23 cellular contexts compared by ENCODE assay signal in genomic region chr6:114075777-114076176, GRCh38.
"Had no signal": no experiment of that assay in that cellular context is flagged by ENCODE, and none has a peak within 500 bp of the region (broad histone marks: within the 10 kb centered on the region; RNA-seq: fewer than 3 reads in every experiment).

No MANE protein-coding gene starts in this region.

- H3K4me3 Mint-ChIP-seq: T-cell had no signal

- H3K9me3 ChIP-seq: MG63, SK-N-SH had no signal

- H3K4me3 ChIP-seq: MG63 had no signal

- H3K4me2 ChIP-seq: KMS-11, SK-N-SH had no signal

- H3K9me2 ChIP-seq: SK-N-SH had no signal

- H3K36me3 ChIP-seq: MG63 had no signal

- DNase-seq: IMR-90; MG63; NCI-H1092; NCI-H1105 treated with DMSO at 0.1 percent for 48 hours; NCI-H1417 treated with DMSO at 0.1 percent for 48 hours; NCI-H146; NCI-H1694 treated with DMSO at 0.1 percent for 48 hours; NCI-H1930; NCI-H2081; NCI-H2107; NCI-H2227 treated with DMSO at 0.1 percent for 48 hours; NCI-H524 treated with DMSO at 0.1 percent for 48 hours; NCI-H69; NCI-H774; NK-92 treated with Interleukin-12 subunit alpha and Interleukin-12 subunit beta, amount 100 ng/mL, for 24 hours; PC-3; SHP77; SK-N-SH; SW 1271; T-cell had no signal

- H3K36me3 Mint-ChIP-seq: T-cell had no signal

- H3K27ac ChIP-seq: KMS-11, RWPE1 had no signal

- H3K27me3 ChIP-seq: MG63 had no signal

- ATAC-seq: Panc1, PC-3, T-cell had no signal

- H3K9ac ChIP-seq: KMS-11, SK-N-SH had no signal
